In genomic region chr1:20486457-20487235, GRCh38 we compare ENCODE assay signal across 8 cellular contexts. TPM values are rescaled to one million over a fixed set of nuclear protein-coding genes. Genes with fewer than 3 reads are reported as not detected.
DNase-seq lines count a peak whose midpoint lies in the region; ATAC-seq, FAIRE-seq and TF ChIP-seq lines count a peak whose summit lies in the region.

No MANE protein-coding gene starts in this region.

- H3K4me2 ChIP-seq in keratinocyte (ENCODE audit: control insufficient read depth, extremely low read depth, insufficient read depth, low read depth, low read length): peak overlapping the region; percentile 73

- peak; percentile 15 for ATAC-seq in central memory CD8-positive, alpha-beta T cell (replicated peaks; ENCODE audit: extremely low read depth, poor library complexity, severe bottlenecking)

- DNase-seq in T-helper 1 cell (no peak), NCI-H82 (lab: John Stamatoyannopoulos, UW) (peak; percentile 85), keratinocyte (ENCODE audit: low read depth, low spot score) (no peak), OCI-M2 (lab: John Stamatoyannopoulos, UW; ENCODE audit: unreplicated experiment) (no peak)
- no peak for DNase-seq in central memory CD8-positive, alpha-beta T cell (ENCODE audit: low spot score in 2 of 2)
- no peak for DNase-seq in activated CD4-positive, alpha-beta T cell treated with anti-CD3 and anti-CD28 coated beads for 1 hour

- TF ChIP-seq CTCF in keratinocyte (optimal IDR thresholded peaks at IDR 0.05 in 1 of 3, IDR thresholded peaks at IDR 0.05 in 1 of 3, conservative IDR thresholded peaks at IDR 0.05 in 1 of 3; ENCODE audit: extremely low read depth in 1 of 3, insufficient read depth in 2 of 3, low read length in 3 of 3): no peak

- H3K36me3 ChIP-seq in keratinocyte (ENCODE audit: control insufficient read depth in 2 of 2, extremely low read depth in 1 of 2, insufficient read depth in 2 of 2, low read length in 2 of 2): no peaks in the 10 kb centered on the region

- no peaks in the 10 kb centered on the region for H3K27me3 ChIP-seq in keratinocyte (ENCODE audit: control insufficient read depth, extremely low read depth, insufficient read depth, low read length)

- dilution Hi-C loops in keratinocyte (cut with MboI; ENCODE audit: extremely low pct_ligation_motif_present, low sequenced_read_pairs): no loop called here

- peak overlapping the region; percentile 48 for H2AFZ ChIP-seq in keratinocyte (ENCODE audit: control insufficient read depth, low read length)

- peaks cover 14% of the 10 kb centered on the region for H4K20me1 ChIP-seq in keratinocyte (ENCODE audit: control insufficient read depth, extremely low read depth, insufficient read depth, low read length)

- H3K9me3 ChIP-seq in keratinocyte (ENCODE audit: control insufficient read depth, low read depth, low read length): no peaks in the 10 kb centered on the region

- peaks cover 4% of the 10 kb centered on the region for H3K4me1 Mint-ChIP-seq in T-helper 1 cell treated with Interleukin-12 subunit alpha and Interleukin-12 subunit beta and Interleukin-4 antibody, amounts not matched to agents 30 μg/mL and 1 μg/mL, for 36 hours (ENCODE audit: low read depth)
- H3K4me1 Mint-ChIP-seq in central memory CD8-positive, alpha-beta T cell: peaks cover 28% of the 10 kb centered on the region

- no peaks in the 10 kb centered on the region for H3K36me3 Mint-ChIP-seq in T-helper 1 cell treated with Interleukin-12 subunit alpha and Interleukin-12 subunit beta and Interleukin-4 antibody, amounts not matched to agents 30 μg/mL and 1 μg/mL, for 36 hours (ENCODE audit: low read depth)
- peaks cover 11% of the 10 kb centered on the region for H3K36me3 Mint-ChIP-seq in central memory CD8-positive, alpha-beta T cell (ENCODE audit: insufficient read depth)

- no peak for FAIRE-seq in keratinocyte (lab: Jason Lieb, UNC)

- H3K4me1 ChIP-seq in keratinocyte (ENCODE audit: control insufficient read depth, extremely low read depth, insufficient read depth, low read length): peaks cover 19% of the 10 kb centered on the region

- H3K9me3 Mint-ChIP-seq in T-helper 1 cell treated with Interleukin-12 subunit alpha and Interleukin-12 subunit beta and Interleukin-4 antibody, amounts not matched to agents 30 μg/mL and 1 μg/mL, for 36 hours: no peaks in the 10 kb centered on the region
- H3K9me3 Mint-ChIP-seq in central memory CD8-positive, alpha-beta T cell: no peaks in the 10 kb centered on the region

- peak overlapping the region; percentile 78 to 85 (median 85) for H3K4me3 ChIP-seq in keratinocyte (ENCODE audit: control insufficient read depth in 2 of 3, extremely low read depth in 1 of 3, insufficient read depth in 2 of 3, low read depth in 1 of 3, low read length in 3 of 3)
- peak overlapping the region; percentile 28 to 54 (median 37) for H3K4me3 ChIP-seq in skin epidermis

- no peak overlapping the region for H3K27ac Mint-ChIP-seq in T-helper 1 cell treated with Interleukin-12 subunit alpha and Interleukin-12 subunit beta and Interleukin-4 antibody, amounts not matched to agents 30 μg/mL and 1 μg/mL, for 36 hours
- H3K27ac Mint-ChIP-seq in central memory CD8-positive, alpha-beta T cell (ENCODE audit: low read depth): peak overlapping the region; percentile 60

- peaks cover 24% of the 10 kb centered on the region for H3K79me2 ChIP-seq in keratinocyte (ENCODE audit: control insufficient read depth, insufficient read depth, low read length)

- H3K9me1 ChIP-seq in keratinocyte (ENCODE audit: control insufficient read depth, extremely low read depth, insufficient read depth, low read length): no peaks in the 10 kb centered on the region

- peaks cover 69% of the 10 kb centered on the region for H3K27me3 Mint-ChIP-seq in T-helper 1 cell treated with Interleukin-12 subunit alpha and Interleukin-12 subunit beta and Interleukin-4 antibody, amounts not matched to agents 30 μg/mL and 1 μg/mL, for 36 hours (ENCODE audit: low read depth)
- peaks cover 30% of the 10 kb centered on the region for H3K27me3 Mint-ChIP-seq in central memory CD8-positive, alpha-beta T cell

- H3K9ac ChIP-seq in keratinocyte (ENCODE audit: control insufficient read depth, extremely low read depth, insufficient read depth, low read length): peak overlapping the region; percentile 94

- peak overlapping the region; percentile 55 for H3K4me3 Mint-ChIP-seq in T-helper 1 cell treated with Interleukin-12 subunit alpha and Interleukin-12 subunit beta and Interleukin-4 antibody, amounts not matched to agents 30 μg/mL and 1 μg/mL, for 36 hours
- peak overlapping the region; percentile 93 for H3K4me3 Mint-ChIP-seq in central memory CD8-positive, alpha-beta T cell

- peak overlapping the region; percentile 49 for H3K27ac ChIP-seq in keratinocyte (ENCODE audit: control insufficient read depth, insufficient read depth, low read length)
- peak overlapping the region in 19 of 21 experiments; percentile 5 to 81 (median 72) for H3K27ac ChIP-seq in skin epidermis

RNA-seq across cellular contexts. Expression of gene CAMK2N1, which starts 0.6 kb away (rescaled TPM):
- polyA plus RNA-seq in keratinocyte: 17.3 to 49.8 TPM (median 46.0 TPM) in 3 replicates
- 106 TPM for polyA plus RNA-seq in keratinocyte (2011; ENCODE audit: low read depth)
- polyA plus RNA-seq in keratinocyte (2011; cell fraction: cytosol; rRNA removed): 43.1 and 64.9 TPM in 2 replicates
- 12.8 and 20.0 TPM in 2 replicates for polyA plus RNA-seq in keratinocyte (2011; cell fraction: nucleus; rRNA removed)
- 78.2 and 78.6 TPM in 2 replicates for polyA plus RNA-seq in keratinocyte (2012; ENCODE audit: low replicate concordance)
- 3.5 to 36.2 TPM (median 12.1 TPM) in 3 replicates for polyA minus RNA-seq in keratinocyte
- 31.1 TPM for polyA minus RNA-seq in keratinocyte (2011; cell fraction: cytosol; rRNA and poly(A)+ RNA removed)
- 2.8 and 6.6 TPM in 2 replicates for polyA minus RNA-seq in keratinocyte (2011; cell fraction: nucleus; rRNA and poly(A)+ RNA removed)

RNA-seq across cellular contexts. Expression of gene MUL1, which starts 21.3 kb away (rescaled TPM):
- 28.2 to 41.8 TPM (median 40.4 TPM) in 3 replicates for polyA plus RNA-seq in keratinocyte
- 8.4 TPM for polyA plus RNA-seq in keratinocyte (2011; ENCODE audit: low read depth)
- 18.9 and 20.8 TPM in 2 replicates for polyA plus RNA-seq in keratinocyte (2011; cell fraction: cytosol; rRNA removed)
- 56.1 and 60.2 TPM in 2 replicates for polyA plus RNA-seq in keratinocyte (2011; cell fraction: nucleus; rRNA removed)
- 33.5 and 38.1 TPM in 2 replicates for polyA plus RNA-seq in keratinocyte (2012; ENCODE audit: low replicate concordance)
- 30.2 to 60.4 TPM (median 43.3 TPM) in 3 replicates for polyA minus RNA-seq in keratinocyte
- polyA minus RNA-seq in keratinocyte (2011; cell fraction: cytosol; rRNA and poly(A)+ RNA removed): 39.5 TPM
- 44.6 and 48.6 TPM in 2 replicates for polyA minus RNA-seq in keratinocyte (2011; cell fraction: nucleus; rRNA and poly(A)+ RNA removed)
